Comparison of ENCODE assay signal across 8 cellular contexts in genomic region chr3:42906085-42906904, GRCh38. TPM values are rescaled to one million over a fixed set of nuclear protein-coding genes. Genes with fewer than 3 reads are reported as not detected.
DNase-seq lines count a peak whose midpoint lies in the region; ATAC-seq and TF ChIP-seq lines count a peak whose summit lies in the region.

TSS of gene ZNF662 (plus strand) at chr3:42906142. CDS start at chr3:42908115, 1,973 bp downstream.

- peaks cover 10% of the 10 kb centered on the region; the same call in 1 of the 2 replicates for H3K27me3 Mint-ChIP-seq in H9 (ENCODE audit: low read depth)

- H3K4me3 ChIP-seq in fibroblast of pulmonary artery (replicated peaks; ENCODE audit: low read depth, low read length) (peak within 1 kb of the TSS; percentile 40), parathyroid adenoma (ENCODE audit: low read depth, low read length) (peak within 1 kb of the TSS; percentile 31)

- no peak within 1 kb of the TSS for H2BK20ac ChIP-seq in H9 (ENCODE audit: low read depth, low read length, poor library complexity, severe bottlenecking)

- no peak within 1 kb of the TSS for H2BK5ac ChIP-seq in H9 (ENCODE audit: insufficient read length, low read length)

- no CpG with 5 or more reads among the region's 59 CpGs for WGBS in H9 (ENCODE audit: extremely low coverage, insufficient read length, low lambda C conversion rate)

- no peaks in the 10 kb centered on the region for H3K79me2 ChIP-seq in H9 (ENCODE audit: insufficient read depth, low read length)
- H3K79me2 ChIP-seq in parathyroid adenoma, result no peaks in the 10 kb centered on the region

- H3K36me3 Mint-ChIP-seq in H9 (ENCODE audit: insufficient read depth in 1 of 3, low read depth in 3 of 3), result peaks cover 9 to 23% (median 11%) of the 10 kb centered on the region in 3 experiments

- H3K4me3 Mint-ChIP-seq in H9, result no peak within 1 kb of the TSS

- ATAC-seq in HG03135 (IDR thresholded peaks at IDR 0.05; ENCODE audit: unreplicated experiment), result no peak

- no peak within 1 kb of the TSS for H2AK5ac ChIP-seq in H9 (ENCODE audit: insufficient read length, low read length)

- H3K9me3 Mint-ChIP-seq in H9, result peaks cover 18 to 22% of the 10 kb centered on the region in 2 experiments

- H3K27ac Mint-ChIP-seq in H9, result peak within 1 kb of the TSS in 1 of 3 experiments; percentile 55; a peak in 1 of 7 replicates

- DNase-seq in H9 (peak; percentile 33), fibroblast of pulmonary artery (ENCODE audit: low read depth) (peak; percentile 13), middle frontal gyrus (ENCODE audit: extremely low spot score, low spot score) (no peak), H4 (ENCODE audit: low spot score) (no peak), NCI-H2029 (lab: John Stamatoyannopoulos, UW) (no peak)
- peak in 2 of 3 experiments; percentile 11 to 18 for DNase-seq in activated CD8-positive, alpha-beta memory T cell treated with anti-CD3 and anti-CD28 coated beads for 48 hours (ENCODE audit: low read depth in 2 of 3, low spot score in 2 of 3)

- no peak within 1 kb of the TSS for H3T11ph ChIP-seq in H9 (ENCODE audit: low read length)

- no peaks in the 10 kb centered on the region for H3K79me1 ChIP-seq in H9 (ENCODE audit: insufficient read depth, low read depth, low read length, poor library complexity, severe bottlenecking)

- H3K14ac ChIP-seq in H9 (ENCODE audit: insufficient read depth, low read length), result no peak within 1 kb of the TSS

- no peak for TF ChIP-seq CTCF in H9 (conservative IDR thresholded peaks at IDR 0.05)
- no peak for TF ChIP-seq CTCF in fibroblast of pulmonary artery (IDR thresholded peaks at IDR 0.05; ENCODE audit: low read length, missing control alignments)
- TF ChIP-seq CTCF in parathyroid adenoma (IDR thresholded peaks at IDR 0.05), result no peak

- H3K36me3 ChIP-seq in parathyroid adenoma (ENCODE audit: control insufficient read depth, insufficient read depth, low read length), result no peaks in the 10 kb centered on the region

- H3K4me1 Mint-ChIP-seq in H9, result peaks cover 15 to 17% of the 10 kb centered on the region in 2 experiments

- no peak within 1 kb of the TSS for H3K27ac ChIP-seq in H9 (ENCODE audit: insufficient read length, low read depth, low read length)
- H3K27ac ChIP-seq in parathyroid adenoma, result no peak within 1 kb of the TSS

- H3K4me2 ChIP-seq in H9 (ENCODE audit: insufficient read depth, insufficient read length, low read length) (no peak within 1 kb of the TSS), parathyroid adenoma (ENCODE audit: low read length) (peak within 1 kb of the TSS; percentile 47)

- H4K20me1 ChIP-seq in H9 (ENCODE audit: control insufficient read depth, insufficient read depth, insufficient read length), result no peaks in the 10 kb centered on the region

- no peak within 1 kb of the TSS for H4K8ac ChIP-seq in H9 (replicated peaks; ENCODE audit: insufficient read length, low read depth, low read length)

- H3K23me2 ChIP-seq in H9 (ENCODE audit: insufficient read length, low read depth, low read length, poor library complexity, severe bottlenecking), result no peaks in the 10 kb centered on the region

- H3K4me1 ChIP-seq in H9 (ENCODE audit: insufficient read depth, low read length) (no peaks in the 10 kb centered on the region), parathyroid adenoma (no peaks in the 10 kb centered on the region)

- no peak within 1 kb of the TSS for H3K18ac ChIP-seq in H9 (ENCODE audit: insufficient read length, low read depth, low read length)

- no peak within 1 kb of the TSS for H2BK12ac ChIP-seq in H9 (ENCODE audit: insufficient read length, low read depth, low read length)

- H3K9ac ChIP-seq in H9 (ENCODE audit: extremely low read depth, insufficient read length, low read length) (no peak within 1 kb of the TSS), parathyroid adenoma (no peak within 1 kb of the TSS)

- H3K56ac ChIP-seq in H9 (ENCODE audit: insufficient read length, low read depth, low read length), result no peak within 1 kb of the TSS

- H3K9me3 ChIP-seq in H9 (ENCODE audit: control insufficient read depth, low read depth, low read length), result no peaks in the 10 kb centered on the region
- no peaks in the 10 kb centered on the region for H3K9me3 ChIP-seq in parathyroid adenoma (ENCODE audit: control insufficient read depth, low read length)

- no peaks in the 10 kb centered on the region for H3K27me3 ChIP-seq in H9 (ENCODE audit: insufficient read depth, low read length)
- no peaks in the 10 kb centered on the region for H3K27me3 ChIP-seq in parathyroid adenoma (ENCODE audit: control insufficient read depth, insufficient read depth, low read length)

- H3K4ac ChIP-seq in H9 (ENCODE audit: low read depth, low read length), result no peak within 1 kb of the TSS

- H3K23ac ChIP-seq in H9 (ENCODE audit: insufficient read length, low read depth, low read length), result no peak within 1 kb of the TSS

- H2BK120ac ChIP-seq in H9 (ENCODE audit: low read depth, low read length, poor library complexity, severe bottlenecking), result no peak within 1 kb of the TSS

- no peak within 1 kb of the TSS for H2AFZ ChIP-seq in H9 (ENCODE audit: low read length)
- peak within 1 kb of the TSS; percentile 87 for H2AFZ ChIP-seq in parathyroid adenoma

- no peak within 1 kb of the TSS for H4K5ac ChIP-seq in H9 (ENCODE audit: insufficient read length, low read depth, low read length)

- H2BK15ac ChIP-seq in H9 (ENCODE audit: low read depth, low read length), result no peak within 1 kb of the TSS

- no peak within 1 kb of the TSS for H4K91ac ChIP-seq in H9 (ENCODE audit: insufficient read length, low read depth, low read length)

RNA-seq across cellular contexts. Expression of gene ZNF662, which starts in this region (rescaled TPM):
- not detected in 2 replicates for total RNA-seq in H9 (2021)
- 0.06 TPM in 1 of 2 replicates, not detected in the other for total RNA-seq in H4 (2014; rRNA removed; shearing (Covaris generic))

Comparison
In these comparisons a context has a peak if more than half of its experiments do, and no peak if none do; other contexts are left out.
1. Peak in DNase-seq in H9; RNA of the gene not detected or under 1 TPM.
2. DNase-seq: peak in activated CD8-positive, alpha-beta memory T cell treated with anti-CD3 and anti-CD28 coated beads for 48 hours (2 of 3) and fibroblast of pulmonary artery (single experiment); none in middle frontal gyrus (single experiment), H4 (single experiment) and NCI-H2029 (single experiment).